1 cellular context compared by ENCODE assay signal in genomic region chr13:31749929-31750328, GRCh38.
TF ChIP-seq lines count a peak whose summit lies in the region.

No MANE protein-coding gene starts in this region.

TF ChIP-seq in HepG2, 621 proteins besides CTCF, POLR2A, EP300 and RAD21:
- TF ChIP-seq ZNF558 (CRISPR knock-in tag; IDR thresholded peaks at IDR 0.05; ENCODE audit: borderline replicate concordance), result no peak
- no peak for TF ChIP-seq EHMT2 (IDR thresholded peaks at IDR 0.05; ENCODE audit: borderline replicate concordance, low read depth, low read length)
- no peak for TF ChIP-seq CSRNP2 (CRISPR knock-in tag; conservative IDR thresholded peaks at IDR 0.05; ENCODE audit: low read depth)
- TF ChIP-seq ZNF280D (CRISPR knock-in tag; IDR thresholded peaks at IDR 0.05), result no peak
- TF ChIP-seq ERF (CRISPR knock-in tag; IDR thresholded peaks at IDR 0.05), result no peak
- TF ChIP-seq HCFC1 (IDR thresholded peaks at IDR 0.05; ENCODE audit: low read depth, low read length), result no peak
- no peak for TF ChIP-seq SMYD3 (CRISPR knock-in tag; IDR thresholded peaks at IDR 0.05)
